ENCODE assay signal across 14 cellular contexts in the genomic region with DNA sequence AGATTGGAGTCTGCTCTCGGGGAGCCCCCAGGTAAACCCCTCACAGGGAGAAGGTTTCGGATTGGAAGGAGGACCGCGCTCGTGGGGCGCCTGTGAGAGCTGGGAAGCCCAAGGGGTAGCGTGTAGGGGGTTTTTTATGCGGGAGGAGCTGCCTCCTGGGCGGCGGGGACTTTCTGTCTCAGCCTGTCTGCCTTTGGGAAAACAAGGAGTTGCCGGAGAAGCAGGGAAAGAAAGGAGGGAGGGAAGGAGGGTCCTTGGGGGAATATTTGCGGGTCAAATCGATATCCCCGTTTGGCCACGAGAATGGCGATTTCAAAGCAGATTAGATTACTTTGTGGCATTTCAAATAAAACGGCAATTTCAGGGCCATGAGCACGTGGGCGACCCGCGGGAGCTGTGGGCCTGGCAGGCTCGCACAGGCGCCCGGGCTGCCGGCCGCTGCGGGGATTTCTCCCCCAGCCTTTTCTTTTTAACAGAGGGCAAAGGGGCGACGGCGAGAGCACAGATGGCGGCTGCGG. TPM values are rescaled to one million over a fixed set of nuclear protein-coding genes. Genes with fewer than 3 reads are reported as not detected.
DNase-seq lines count a peak whose midpoint lies in the region; ATAC-seq, FAIRE-seq and TF ChIP-seq lines count a peak whose summit lies in the region.
"Had no signal": no experiment of that assay in that cellular context is flagged by ENCODE, and none has a peak within 500 bp of the region (broad histone marks: within the 10 kb centered on the region; RNA-seq: fewer than 3 reads in every experiment).

No MANE protein-coding gene starts in this region.

- CTCF ChIA-PET in CD8-positive, alpha-beta T cell (lab: Charles Lee), result no interaction called here

- no peak for FAIRE-seq in H54 (lab: Jason Lieb, UNC)

- H3K27me3 ChIP-seq in CD8-positive, alpha-beta T cell (ENCODE audit: insufficient read depth, low read length), result peaks cover 39% of the 10 kb centered on the region
- H3K27me3 ChIP-seq in RWPE2 (ENCODE audit: insufficient read depth, poor library complexity, severe bottlenecking), result no peaks in the 10 kb centered on the region

- no peak for DNase-seq in CD8-positive, alpha-beta T cell
- DNase-seq in RWPE2 (ENCODE audit: low spot score) (no peak), glutamatergic neuron (no peak), posterior vena cava (ENCODE audit: low spot score) (peak; percentile 72), mucosa of descending colon (no peak), NCI-H1930 (lab: John Stamatoyannopoulos, UW) (no peak), NCI-H1105 (lab: John Stamatoyannopoulos, UW) (no peak), H54 (ENCODE audit: insufficient read length, low spot score) (no peak)
- DNase-seq: foreskin fibroblast; midbrain; NCI-H1417; stimulated activated naive CD4-positive, alpha-beta T cell treated with Interleukin-2 at 50 U/mL for 16 hours had no signal

- no peak for ATAC-seq in CD8-positive, alpha-beta T cell
- ATAC-seq in RWPE2 (ENCODE audit: low read depth) (no peak), mucosa of descending colon (no peak)

- H3K36me3 ChIP-seq in CD8-positive, alpha-beta T cell (ENCODE audit: insufficient read depth, low read length), result no peaks in the 10 kb centered on the region
- H3K36me3 ChIP-seq in RWPE2 (ENCODE audit: low read depth) (peaks cover 25% of the 10 kb centered on the region), mucosa of descending colon (ENCODE audit: low read depth) (no peaks in the 10 kb centered on the region)
- H3K36me3 ChIP-seq: cardiac muscle cell had no signal

- H3K4me3 Mint-ChIP-seq in CD8-positive, alpha-beta T cell, result peak overlapping the region; percentile 55
- H3K4me3 Mint-ChIP-seq in glutamatergic neuron (ENCODE audit: unreplicated experiment), result peak overlapping the region; percentile 83

- peaks cover 44% of the 10 kb centered on the region for H3K4me1 Mint-ChIP-seq in CD8-positive, alpha-beta T cell (ENCODE audit: low read depth)
- H3K4me1 Mint-ChIP-seq in glutamatergic neuron (ENCODE audit: low read depth, unreplicated experiment), result peaks cover 19% of the 10 kb centered on the region

- H3K27ac ChIP-seq in CD8-positive, alpha-beta T cell (ENCODE audit: low read depth, low read length), result no peak overlapping the region
- H3K27ac ChIP-seq in RWPE2 (ENCODE audit: poor library complexity, severe bottlenecking), result peak overlapping the region; percentile 82
- H3K27ac ChIP-seq: cardiac muscle cell had no signal

- H3K4me3 ChIP-seq in CD8-positive, alpha-beta T cell (ENCODE audit: low read depth, low read length), result no peak overlapping the region
- H3K4me3 ChIP-seq in RWPE2 (ENCODE audit: severe bottlenecking) (peak overlapping the region; percentile 25), mucosa of descending colon (no peak overlapping the region)
- H3K4me3 ChIP-seq: cardiac muscle cell had no signal

- no peaks in the 10 kb centered on the region for H3K36me3 Mint-ChIP-seq in CD8-positive, alpha-beta T cell
- H3K36me3 Mint-ChIP-seq in glutamatergic neuron (ENCODE audit: unreplicated experiment), result no peaks in the 10 kb centered on the region

- POLR2A ChIA-PET in CD8-positive, alpha-beta T cell (lab: Charles Lee), result no interaction called here

- no peak for TF ChIP-seq POLR2A in H54 (IDR thresholded peaks at IDR 0.05; ENCODE audit: low read depth, low read length)

- no peaks in the 10 kb centered on the region for H3K9me3 Mint-ChIP-seq in CD8-positive, alpha-beta T cell
- H3K9me3 Mint-ChIP-seq in glutamatergic neuron (ENCODE audit: unreplicated experiment), result peaks cover 11% of the 10 kb centered on the region

- H3K9me3 ChIP-seq in CD8-positive, alpha-beta T cell (ENCODE audit: low read length), result no peaks in the 10 kb centered on the region
- H3K9me3 ChIP-seq in RWPE2 (ENCODE audit: severe bottlenecking) (no peaks in the 10 kb centered on the region), mucosa of descending colon (no peaks in the 10 kb centered on the region)
- H3K9me3 ChIP-seq: Caco-2 had no signal

- H3K4me1 ChIP-seq in CD8-positive, alpha-beta T cell (ENCODE audit: insufficient read depth, low read length), result peaks cover 53% of the 10 kb centered on the region
- H3K4me1 ChIP-seq in RWPE2 (ENCODE audit: insufficient read depth, poor library complexity, severe bottlenecking), result peaks cover 30% of the 10 kb centered on the region
- H3K4me1 ChIP-seq in mucosa of descending colon (ENCODE audit: low read depth), result peaks cover 34% of the 10 kb centered on the region
- H3K4me1 ChIP-seq: Caco-2 had no signal

- no peak for TF ChIP-seq CTCF in CD8-positive, alpha-beta T cell (IDR thresholded peaks at IDR 0.05)
- TF ChIP-seq CTCF in RWPE2 (IDR thresholded peaks at IDR 0.05; ENCODE audit: poor library complexity, severe bottlenecking) (no peak), glutamatergic neuron (IDR thresholded peaks at IDR 0.05; ENCODE audit: partially characterized antibody, unreplicated experiment) (no peak), mucosa of descending colon (IDR thresholded peaks at IDR 0.05) (no peak)

- intact Hi-C loops in CD8-positive, alpha-beta T cell (cut with DNase I, micrococcal nuclease), result loop anchor here in 1 of 2 experiments (10.0 kb wide), 1 partner anchor 124 kb away; no protein-coding TSS in a partner anchor
- intact Hi-C loops in posterior vena cava (cut with DNase I), result no loop called here
- intact Hi-C loops in mucosa of descending colon (cut with DNase I, micrococcal nuclease), result no loop called here

- H3K27ac Mint-ChIP-seq in CD8-positive, alpha-beta T cell, result no peak overlapping the region
- H3K27ac Mint-ChIP-seq in glutamatergic neuron (ENCODE audit: unreplicated experiment), result peak overlapping the region; percentile 33

- H3K27me3 Mint-ChIP-seq in CD8-positive, alpha-beta T cell (ENCODE audit: low read depth), result peaks cover 73% of the 10 kb centered on the region
- peaks cover 33% of the 10 kb centered on the region for H3K27me3 Mint-ChIP-seq in glutamatergic neuron (ENCODE audit: unreplicated experiment)

RNA-seq across cellular contexts. Expression of gene SIM2, which starts 9.7 kb away (rescaled TPM):
- not detected for total RNA-seq in CD8-positive, alpha-beta T cell
- total RNA-seq in glutamatergic neuron (ENCODE audit: unreplicated experiment), result 4.8 TPM
- total RNA-seq in posterior vena cava, result not detected
- not detected for total RNA-seq in mucosa of descending colon
- total RNA-seq: cardiac muscle cell had no signal
